13 cellular contexts compared by ENCODE assay signal in genomic region chr4:7648813-7649395, GRCh38.
DNase-seq lines count a peak whose midpoint lies in the region; ATAC-seq, FAIRE-seq and TF ChIP-seq lines count a peak whose summit lies in the region.
"Had no signal": no experiment of that assay in that cellular context is flagged by ENCODE, and none has a peak within 500 bp of the region (broad histone marks: within the 10 kb centered on the region; RNA-seq: fewer than 3 reads in every experiment).

No MANE protein-coding gene starts in this region.

- ATAC-seq in SK-N-SH treated with all-trans-retinoic acid at 6 μM for 48 hours (no peak), Panc1 (peak; percentile 44), HG03095 (IDR thresholded peaks at IDR 0.05; ENCODE audit: unreplicated experiment) (no peak)

- H3K4ac ChIP-seq in H1 (replicated peaks; ENCODE audit: insufficient read length, low read depth, low read length) = no peak overlapping the region

- H3K79me1 ChIP-seq in H1 (ENCODE audit: low read depth, low read length) = no peaks in the 10 kb centered on the region

- TF ChIP-seq EP300 in SK-N-SH (IDR thresholded peaks at IDR 0.05; ENCODE audit: borderline replicate concordance in 1 of 2, low read depth in 1 of 2, low read length in 1 of 2) (no peak), H1 (IDR thresholded peaks at IDR 0.05; ENCODE audit: borderline replicate concordance in 1 of 2, low read depth in 2 of 2, low read length in 2 of 2) (no peak), tibial nerve (IDR thresholded peaks at IDR 0.05) (no peak)

- no peaks in the 10 kb centered on the region for H3K23me2 ChIP-seq in H1 (ENCODE audit: low read depth, low read length)

- H3K9me2 ChIP-seq in SK-N-SH = no peaks in the 10 kb centered on the region

- H3K4me1 ChIP-seq in SK-N-SH (ENCODE audit: control insufficient read depth in 1 of 2, insufficient read depth in 2 of 2, low read depth in 1 of 2, low read length in 1 of 2) = peaks cover 12 to 34% of the 10 kb centered on the region in 2 experiments; a peak in 3 of 4 replicates
- no peaks in the 10 kb centered on the region for H3K4me1 ChIP-seq in Panc1 (ENCODE audit: control insufficient read depth, insufficient read depth, low read length)
- peaks cover 0 to 14% (median 10%) of the 10 kb centered on the region in 4 experiments; a peak in 6 of 7 replicates for H3K4me1 ChIP-seq in H1 (replicated peaks in 1 of 4; ENCODE audit: control insufficient read depth in 3 of 4, insufficient read depth in 4 of 4, low read length in 3 of 4)
- H3K4me1 ChIP-seq in spleen = peaks cover 9 to 85% (median 43%) of the 10 kb centered on the region in 6 donors
- peaks cover 0 to 64% (median 21%) of the 10 kb centered on the region in 4 donors for H3K4me1 ChIP-seq in tibial nerve

- no peaks in the 10 kb centered on the region for H3K79me2 ChIP-seq in SK-N-SH (ENCODE audit: insufficient read depth)
- H3K79me2 ChIP-seq in H1 (ENCODE audit: control insufficient read depth in 1 of 2, insufficient read depth in 2 of 2, low read length in 2 of 2) = no peaks in the 10 kb centered on the region

- H3K9ac ChIP-seq in SK-N-SH (no peak overlapping the region), H1 (replicated peaks in 1 of 4; ENCODE audit: extremely low read depth in 1 of 4, low read depth in 3 of 4, low read length in 3 of 4) (no peak overlapping the region)

- no peak for DNase-seq in SK-N-SH
- no peak for DNase-seq in Panc1 (ENCODE audit: low read depth, low spot score)
- DNase-seq in H1 (ENCODE audit: low read depth in 1 of 2, low spot score in 2 of 2) = no peak
- peak; percentile 81 for DNase-seq in spleen
- DNase-seq in tibial nerve (ENCODE audit: low spot score in 2 of 2) = no peak
- DNase-seq in mesothelial cell of epicardium (ENCODE audit: low spot score in 2 of 2, unreplicated experiment in 2 of 2) = no peak
- DNase-seq: NCI-H1694, NCI-H345 had no signal

- H4K20me1 ChIP-seq in SK-N-SH (ENCODE audit: insufficient read depth) (no peaks in the 10 kb centered on the region), H1 (replicated peaks in 1 of 2; ENCODE audit: control insufficient read depth in 1 of 2, insufficient read depth in 2 of 2, low read length in 2 of 2) (no peaks in the 10 kb centered on the region)

- no peak overlapping the region for H4K5ac ChIP-seq in H1 (ENCODE audit: insufficient read length, low read depth, low read length)

- H4K8ac ChIP-seq in H1 (ENCODE audit: extremely low read depth, insufficient read depth, low read length) = no peak overlapping the region; the same call in 1 of the 2 replicates

- no peak overlapping the region for H3K4me3 ChIP-seq in SK-N-SH (ENCODE audit: low read depth in 2 of 2, low read length in 1 of 2)
- no peak overlapping the region for H3K4me3 ChIP-seq in Panc1 (ENCODE audit: low read depth in 2 of 2, low read length in 2 of 2)
- no peak overlapping the region for H3K4me3 ChIP-seq in H1 (ENCODE audit: extremely low read depth in 1 of 4, insufficient read depth in 2 of 4, low read depth in 3 of 4, low read length in 4 of 4)
- H3K4me3 ChIP-seq in spleen = no peak overlapping the region
- no peak overlapping the region for H3K4me3 ChIP-seq in tibial nerve
- H3K4me3 ChIP-seq: left lung had no signal

- no peak overlapping the region for H3K56ac ChIP-seq in H1 (replicated peaks; ENCODE audit: insufficient read length, low read depth, low read length)

- H3K14ac ChIP-seq in H1 (ENCODE audit: insufficient read length) = no peak overlapping the region

- no peak overlapping the region for H2BK20ac ChIP-seq in H1 (ENCODE audit: low read length)

- no peak overlapping the region for H3K4me3 Mint-ChIP-seq in mesothelial cell of epicardium

- TF ChIP-seq CTCF in SK-N-SH (IDR thresholded peaks at IDR 0.05) (no peak), Panc1 (IDR thresholded peaks at IDR 0.05) (no peak), H1 (IDR thresholded peaks at IDR 0.05; ENCODE audit: control extremely low read depth in 1 of 3, insufficient read depth in 1 of 3, low read depth in 1 of 3, low read length in 3 of 3) (no peak), spleen (IDR thresholded peaks at IDR 0.05 in 8 of 11, conservative IDR thresholded peaks at IDR 0.05 in 3 of 11) (peak in 1 of 11 experiments; percentile 7), tibial nerve (IDR thresholded peaks at IDR 0.05) (no peak), mesothelial cell of epicardium (IDR thresholded peaks at IDR 0.05; ENCODE audit: unreplicated experiment) (no peak)

- peaks cover 5% of the 10 kb centered on the region for H3K9me3 Mint-ChIP-seq in mesothelial cell of epicardium
- H3K9me3 Mint-ChIP-seq: CD4-positive, alpha-beta T cell had no signal

- no peak overlapping the region for H3K23ac ChIP-seq in H1 (ENCODE audit: insufficient read length)

- 86% methylated on average over 6 of the region's 14 CpGs for WGBS in SK-N-SH (ENCODE audit: low lambda C conversion rate)
- 81% methylated on average over 14 of the region's 14 CpGs; no CpG with 5 or more reads in 1 of the 2 experiments for WGBS in H1 (ENCODE audit: extremely low coverage in 1 of 2, insufficient coverage in 1 of 2, insufficient read length in 1 of 2, insufficient replicate concordance in 2 of 2, low coverage in 1 of 2, low lambda C conversion rate in 2 of 2, missing lambda C conversion rate in 1 of 2), 2 experiments
- 71 to 91% (median 78%) methylated on average over 14 of the region's 14 CpGs for WGBS in spleen, 5 donors
- 79 to 89% methylated on average over 14 of the region's 14 CpGs for WGBS in tibial nerve, 2 donors

- no peaks in the 10 kb centered on the region for H3K36me3 Mint-ChIP-seq in mesothelial cell of epicardium

- no peak overlapping the region for H3K18ac ChIP-seq in H1 (ENCODE audit: extremely low read depth, low read length)

- no peaks in the 10 kb centered on the region for H3K36me3 ChIP-seq in SK-N-SH (replicated peaks in 1 of 2; ENCODE audit: control insufficient read depth in 1 of 2, insufficient read depth in 2 of 2, low read length in 1 of 2)
- H3K36me3 ChIP-seq in Panc1 (ENCODE audit: control insufficient read depth, insufficient read depth, low read length) = no peaks in the 10 kb centered on the region
- no peaks in the 10 kb centered on the region for H3K36me3 ChIP-seq in H1 (ENCODE audit: control insufficient read depth in 2 of 4, insufficient read depth in 4 of 4, low read length in 3 of 4)
- H3K36me3 ChIP-seq in spleen = no peaks in the 10 kb centered on the region
- peaks cover 0 to 8% (median 0%) of the 10 kb centered on the region in 3 donors for H3K36me3 ChIP-seq in tibial nerve
- H3K36me3 ChIP-seq: left lung had no signal

- H3K4me2 ChIP-seq in SK-N-SH (peak overlapping the region; percentile 32; the same call in 1 of the 2 replicates), H1 (ENCODE audit: insufficient read depth in 1 of 2, low read depth in 2 of 2, low read length in 2 of 2) (no peak overlapping the region)

- H3K27ac ChIP-seq in SK-N-SH (ENCODE audit: low read depth in 2 of 2, low read length in 1 of 2) (peak overlapping the region in 1 of 2 experiments; percentile 86; a peak in 2 of 4 replicates), Panc1 (ENCODE audit: low read length) (no peak overlapping the region), H1 (ENCODE audit: low read depth, low read length) (no peak overlapping the region), spleen (peak overlapping the region in 6 of 8 donors; percentile 11 to 86 (median 62)), tibial nerve (peak overlapping the region in 2 of 4 donors; percentile 51 to 70)
- H3K27ac ChIP-seq: 22Rv1 had no signal

- H3K4me1 Mint-ChIP-seq in mesothelial cell of epicardium = peaks cover 23% of the 10 kb centered on the region

- no peak overlapping the region for H2BK12ac ChIP-seq in H1 (ENCODE audit: low read depth, low read length)

- POLR2A ChIA-PET in SK-N-SH (lab: Yijun Ruan, JAX) = no interaction called here
- POLR2A ChIA-PET in Panc1 (lab: Charles Lee) = no interaction called here
- POLR2A ChIA-PET in H1 (lab: Charles Lee; ENCODE audit: partially characterized antibody) = no interaction called here

- FAIRE-seq in H1 (lab: Jason Lieb, UNC) = no peak

- TF ChIP-seq POLR2A in H1 (IDR thresholded peaks at IDR 0.05; ENCODE audit: control extremely low read depth in 1 of 2, low read depth in 2 of 2, low read length in 2 of 2) (no peak), spleen (IDR thresholded peaks at IDR 0.05) (no peak), tibial nerve (IDR thresholded peaks at IDR 0.05) (no peak)

- H3K27me3 ChIP-seq in SK-N-SH (ENCODE audit: insufficient read depth) (no peaks in the 10 kb centered on the region), Panc1 (ENCODE audit: control insufficient read depth, insufficient read depth, low read length) (no peaks in the 10 kb centered on the region), H1 (replicated peaks in 1 of 4; ENCODE audit: control insufficient read depth in 3 of 4, extremely low read depth in 1 of 4, insufficient read depth in 3 of 4, low read length in 3 of 4) (no peaks in the 10 kb centered on the region), spleen (replicated peaks in 1 of 7) (peaks cover 0 to 36% (median 0%) of the 10 kb centered on the region in 7 donors), tibial nerve (no peaks in the 10 kb centered on the region)

- H3K27me3 Mint-ChIP-seq in mesothelial cell of epicardium (ENCODE audit: low read depth) = peaks cover 4% of the 10 kb centered on the region

- H3F3A ChIP-seq in SK-N-SH (replicated peaks; ENCODE audit: insufficient read depth) = peaks cover 6% of the 10 kb centered on the region

- TF ChIP-seq RAD21 in SK-N-SH (IDR thresholded peaks at IDR 0.05; ENCODE audit: low read length) = no peak
- TF ChIP-seq RAD21 in H1 (IDR thresholded peaks at IDR 0.05 in 1 of 2, conservative IDR thresholded peaks at IDR 0.05 in 1 of 2; ENCODE audit: low read depth in 2 of 2, low read length in 2 of 2) = no peak

- no TSS peak for BruUV-seq in Panc1 (replicated peaks; lab: Mats Ljungman, UMichigan)

- H2BK15ac ChIP-seq in H1 (ENCODE audit: low read length) = 0 out of 2 replicates have a peak overlapping the region, but pooled peaks have one; percentile 61

- no peak overlapping the region for H4K91ac ChIP-seq in H1 (replicated peaks; ENCODE audit: insufficient read length, low read length)

- H2AK5ac ChIP-seq in H1 (ENCODE audit: low read depth, low read length) = no peak overlapping the region

- intact Hi-C loops in Panc1 (cut with micrococcal nuclease; ENCODE audit: unreplicated experiment) = no loop called here
- intact Hi-C loops in spleen (cut with DNase I; ENCODE audit: low total_unique reads) = no loop called here

- peak overlapping the region; percentile 39; the same call in 1 of the 2 replicates for H2BK5ac ChIP-seq in H1 (ENCODE audit: low read depth, low read length)

- H3K9me3 ChIP-seq in SK-N-SH (no peaks in the 10 kb centered on the region), Panc1 (ENCODE audit: control insufficient read depth, insufficient read depth, low read depth, low read length) (no peaks in the 10 kb centered on the region), H1 (ENCODE audit: insufficient read depth in 2 of 2, low read depth in 1 of 2, low read length in 1 of 2) (peaks cover 6% of the 10 kb centered on the region in 2 experiments), spleen (peaks cover 0 to 13% (median 9%) of the 10 kb centered on the region in 8 donors), tibial nerve (peaks cover 0 to 8% (median 0%) of the 10 kb centered on the region in 4 donors)

- no peak overlapping the region for H2AFZ ChIP-seq in SK-N-SH (ENCODE audit: low read depth)
- H2AFZ ChIP-seq in H1 (ENCODE audit: low read length) = no peak overlapping the region

- no peak overlapping the region for H3K27ac Mint-ChIP-seq in mesothelial cell of epicardium

- in situ Hi-C loops in Panc1 (cut with HindIII; ENCODE audit: low pct_unique_long_range_greater_than_20kb, low sequenced_read_pairs) = no loop called here

- CTCF ChIA-PET in SK-N-SH (lab: Yijun Ruan, JAX) (interaction anchor here (0.7 kb wide), 1 partner anchor 71 kb away, joined by 3 read pairs; no protein-coding TSS in a partner anchor), Panc1 (lab: Charles Lee) (no interaction called here), H1 (lab: Charles Lee; ENCODE audit: partially characterized antibody) (interaction anchor here (1.1 to 2.2 kb wide), 2 partner anchors 14 to 317 kb away, joined by 3 to 9 read pairs; no protein-coding TSS in a partner anchor)

- no peak overlapping the region for H2BK120ac ChIP-seq in H1 (replicated peaks; ENCODE audit: low read depth, low read length)

Comparison
In these comparisons a context has a peak if more than half of its experiments do, and no peak if none do; other contexts are left out.
1. H3K27ac ChIP-seq: peak in spleen (6 of 8); none in Panc1 (single experiment) and H1 (single experiment).